In the genomic region with DNA sequence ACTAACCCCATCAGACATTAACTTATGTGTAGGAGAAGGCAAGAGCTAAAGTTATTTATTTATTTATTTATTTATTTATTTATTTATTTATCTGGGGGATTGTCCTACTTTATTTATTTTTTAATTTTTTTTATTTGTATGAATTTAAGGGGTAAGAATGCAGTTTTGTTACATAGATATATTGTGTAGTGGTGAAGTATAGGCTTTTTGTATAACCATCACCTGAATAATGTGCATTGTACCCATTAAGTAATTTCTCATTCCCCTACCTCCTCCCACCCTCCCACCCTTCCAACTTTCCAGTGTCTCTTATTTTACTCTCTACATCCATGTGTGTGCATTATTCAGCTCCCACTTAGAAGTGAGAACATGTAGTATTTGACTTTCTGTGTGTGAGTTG, we compare ENCODE assay signal across 10 cellular contexts. TPM values are rescaled to one million over a fixed set of nuclear protein-coding genes. Genes with fewer than 3 reads are reported as not detected.
"Had no signal": no experiment of that assay in that cellular context is flagged by ENCODE, and none has a peak within 500 bp of the region (broad histone marks: within the 10 kb centered on the region; RNA-seq: fewer than 3 reads in every experiment).

No MANE protein-coding gene starts in this region.

- H3K4me3 ChIP-seq: GM23248, GM23338, HAP-1 had no signal

- H3K9me3 Mint-ChIP-seq: GM23338, H9 had no signal

- H3K27ac Mint-ChIP-seq: GM23338, HFFc6 had no signal

- H2AFZ ChIP-seq: GM23248, GM23338 had no signal

- ATAC-seq: HCT116 had no signal

- FAIRE-seq: H1, H54 had no signal

- H3K36me3 ChIP-seq: HAP-1 had no signal

- H3K9ac ChIP-seq: GM23248 had no signal

- H3K27ac ChIP-seq: GM23248 had no signal

- H3K9me3 ChIP-seq: HAP-1 had no signal

- H3K4me1 ChIP-seq: HAP-1 had no signal

- DNase-seq: GM23248, GOT3, H9, HCEC 1CT, HFFc6 had no signal

- H3K4me3 Mint-ChIP-seq: HFFc6 had no signal

RNA-seq across cellular contexts. Expression of gene SPTLC3, which starts 51.6 kb away (rescaled TPM):
- total RNA-seq: HFFc6 had no signal
